ENCODE assay signal across 18 cellular contexts in genomic region chr4:90080116-90080515, GRCh38. TPM values are rescaled to one million over a fixed set of nuclear protein-coding genes. Genes with fewer than 3 reads are reported as not detected.
"Had no signal": no experiment of that assay in that cellular context is flagged by ENCODE, and none has a peak within 500 bp of the region (broad histone marks: within the 10 kb centered on the region; RNA-seq: fewer than 3 reads in every experiment).

No MANE protein-coding gene starts in this region.

- H3K9me3 Mint-ChIP-seq: activated CD4-positive, alpha-beta memory T cell treated with anti-CD3 and anti-CD28 coated beads, Interleukin-2, amount 10 ng/mL, durations not matched to agents 7 days and 5 days; activated naive CD8-positive, alpha-beta T cell treated with anti-CD3 and anti-CD28 coated beads, Interleukin-2, amount 10 ng/mL, durations not matched to agents 7 days and 5 days; WTC11 had no signal

- ATAC-seq: activated CD8-positive, alpha-beta memory T cell treated with anti-CD3 and anti-CD28 coated beads, Interleukin-2, amount 10 ng/mL, durations not matched to agents 7 days and 5 days; foreskin keratinocyte; naive thymus-derived CD8-positive, alpha-beta T cell; pancreas; right lobe of liver; WTC11 had no signal

- H3K27ac ChIP-seq: cardiac muscle cell, foreskin keratinocyte, hepatocyte, neutrophil, pancreas, right lobe of liver, stomach had no signal

- H3K4me1 Mint-ChIP-seq: activated CD4-positive, alpha-beta memory T cell treated with anti-CD3 and anti-CD28 coated beads, Interleukin-2, amount 10 ng/mL, durations not matched to agents 7 days and 5 days; activated CD8-positive, alpha-beta memory T cell treated with anti-CD3 and anti-CD28 coated beads, Interleukin-2, amount 10 ng/mL, durations not matched to agents 7 days and 5 days; activated naive CD8-positive, alpha-beta T cell treated with anti-CD3 and anti-CD28 coated beads, Interleukin-2, amount 10 ng/mL, durations not matched to agents 7 days and 5 days; naive thymus-derived CD8-positive, alpha-beta T cell had no signal

- H3K27me3 Mint-ChIP-seq: activated CD4-positive, alpha-beta memory T cell treated with anti-CD3 and anti-CD28 coated beads, Interleukin-2, amount 10 ng/mL, durations not matched to agents 7 days and 5 days; activated CD8-positive, alpha-beta memory T cell treated with anti-CD3 and anti-CD28 coated beads, Interleukin-2, amount 10 ng/mL, durations not matched to agents 7 days and 5 days had no signal

- DNase-seq: activated CD4-positive, alpha-beta memory T cell treated with anti-CD3 and anti-CD28 coated beads, Interleukin-2, amount 10 ng/mL, durations not matched to agents 7 days and 5 days; activated CD4-positive, alpha-beta T cell treated with anti-CD3 and anti-CD28 coated beads for 48 hours; activated CD8-positive, alpha-beta memory T cell treated with anti-CD3 and anti-CD28 coated beads, Interleukin-2, amount 10 ng/mL, durations not matched to agents 7 days and 5 days; activated naive CD8-positive, alpha-beta T cell treated with anti-CD3 and anti-CD28 coated beads, Interleukin-2, amount 10 ng/mL, durations not matched to agents 7 days and 5 days; amygdala; foreskin keratinocyte; mesendoderm; naive thymus-derived CD8-positive, alpha-beta T cell; pancreas; right lobe of liver; stimulated activated CD4-positive, alpha-beta T cell treated with anti-CD3 and anti-CD28 coated beads, Interleukin-4, amount 100 ng/mL, for 1 hour; stomach; trophoblast cell had no signal

- H3K36me3 Mint-ChIP-seq: activated CD8-positive, alpha-beta memory T cell treated with anti-CD3 and anti-CD28 coated beads, Interleukin-2, amount 10 ng/mL, durations not matched to agents 7 days and 5 days; activated naive CD8-positive, alpha-beta T cell treated with anti-CD3 and anti-CD28 coated beads, Interleukin-2, amount 10 ng/mL, durations not matched to agents 7 days and 5 days; naive thymus-derived CD8-positive, alpha-beta T cell; WTC11 had no signal

- H3K27ac Mint-ChIP-seq: activated CD4-positive, alpha-beta memory T cell treated with anti-CD3 and anti-CD28 coated beads, Interleukin-2, amount 10 ng/mL, durations not matched to agents 7 days and 5 days; activated CD8-positive, alpha-beta memory T cell treated with anti-CD3 and anti-CD28 coated beads, Interleukin-2, amount 10 ng/mL, durations not matched to agents 7 days and 5 days; activated naive CD8-positive, alpha-beta T cell treated with anti-CD3 and anti-CD28 coated beads, Interleukin-2, amount 10 ng/mL, durations not matched to agents 7 days and 5 days; naive thymus-derived CD8-positive, alpha-beta T cell; WTC11 had no signal

- H3K4me3 Mint-ChIP-seq: activated CD4-positive, alpha-beta memory T cell treated with anti-CD3 and anti-CD28 coated beads, Interleukin-2, amount 10 ng/mL, durations not matched to agents 7 days and 5 days; activated CD8-positive, alpha-beta memory T cell treated with anti-CD3 and anti-CD28 coated beads, Interleukin-2, amount 10 ng/mL, durations not matched to agents 7 days and 5 days; activated naive CD8-positive, alpha-beta T cell treated with anti-CD3 and anti-CD28 coated beads, Interleukin-2, amount 10 ng/mL, durations not matched to agents 7 days and 5 days; naive thymus-derived CD8-positive, alpha-beta T cell; WTC11 had no signal

RNA-seq across cellular contexts. Expression of gene CCSER1, which starts 47.1 kb away (rescaled TPM):
- total RNA-seq: epithelial cell of proximal tubule had no signal
